ENCODE assay signal across 1 cellular context in genomic region chr7:105012503-105013282, GRCh38.
TF ChIP-seq lines count a peak whose summit lies in the region.

No MANE protein-coding gene starts in this region.

TF ChIP-seq in K562, 482 proteins besides CTCF, POLR2A, EP300 and RAD21 (continued from another document):
- peak; percentile 61; the same call in 1 of the 2 replicates for TF ChIP-seq THAP12 (CRISPR knock-in tag; IDR thresholded peaks at IDR 0.05)
- peak; percentile 66 for TF ChIP-seq MBD2 (IDR thresholded peaks at IDR 0.05; ENCODE audit: borderline replicate concordance, low read depth)
- TF ChIP-seq ATF1 (CRISPR knock-in tag; IDR thresholded peaks at IDR 0.05), result no peak
- TF ChIP-seq ATF1 (tag; IDR thresholded peaks at IDR 0.05), result peak; percentile 98
- TF ChIP-seq HMG20A (CRISPR knock-in tag; conservative IDR thresholded peaks at IDR 0.05), result no peak
- TF ChIP-seq NCOA4 (IDR thresholded peaks at IDR 0.05; ENCODE audit: partially characterized antibody), result no peak
- TF ChIP-seq ZFP30 (CRISPR knock-in tag; IDR thresholded peaks at IDR 0.05; ENCODE audit: borderline replicate concordance), result no peak
- TF ChIP-seq C11orf30 (IDR thresholded peaks at IDR 0.05; ENCODE audit: low read depth), result no peak
- TF ChIP-seq JUND (IDR thresholded peaks at IDR 0.05; ENCODE audit: borderline replicate concordance, low read depth, low read length), result peak; percentile 99
- TF ChIP-seq JUND (tag; IDR thresholded peaks at IDR 0.05; ENCODE audit: borderline replicate concordance, low read depth, low read length), result peak; percentile 99
- TF ChIP-seq NEUROD1 (IDR thresholded peaks at IDR 0.05; ENCODE audit: borderline replicate concordance, low read depth, low read length, partially characterized antibody), result peak; percentile 97
- 0 out of 2 replicates have a peak, but pooled peaks have one; percentile 26 for TF ChIP-seq PTBP1 (IDR thresholded peaks at IDR 0.05; ENCODE audit: low read depth, low read length)
